Comparison of ENCODE assay signal across 8 cellular contexts in genomic region chr9:137606734-137607138, GRCh38. TPM values are rescaled to one million over a fixed set of nuclear protein-coding genes. Genes with fewer than 3 reads are reported as not detected.
DNase-seq lines count a peak whose midpoint lies in the region; ATAC-seq, FAIRE-seq and TF ChIP-seq lines count a peak whose summit lies in the region.

No MANE protein-coding gene starts in this region.

- H3K27me3 Mint-ChIP-seq in activated naive CD4-positive, alpha-beta T cell treated with anti-CD3 and anti-CD28 coated beads, Interleukin-2, amount 50 U/mL, for 24 hours, result no peaks in the 10 kb centered on the region
- no peaks in the 10 kb centered on the region for H3K27me3 Mint-ChIP-seq in chondrocyte (ENCODE audit: low read depth)

- intact Hi-C loops in aorta (cut with DNase I), result loop anchor here in 1 of 2 donors (10.0 kb wide), 1 partner anchor 52 kb away; the partner anchor contains the start of genes MRPL41 and PNPLA7

- H3K4me1 Mint-ChIP-seq in activated naive CD4-positive, alpha-beta T cell treated with anti-CD3 and anti-CD28 coated beads, Interleukin-2, amount 50 U/mL, for 24 hours, result peaks cover 28% of the 10 kb centered on the region
- H3K4me1 Mint-ChIP-seq in chondrocyte (ENCODE audit: low read depth), result peaks cover 28% of the 10 kb centered on the region

- H3K4me1 ChIP-seq in mononuclear cell (ENCODE audit: insufficient read depth, low read length), result peaks cover 60% of the 10 kb centered on the region
- no peaks in the 10 kb centered on the region for H3K4me1 ChIP-seq in aorta (ENCODE audit: control insufficient read depth in 1 of 2, insufficient read depth in 2 of 2, low read length in 2 of 2)

- no peaks in the 10 kb centered on the region for H3K36me3 ChIP-seq in aorta (ENCODE audit: control insufficient read depth in 1 of 2, insufficient read depth in 2 of 2, low read length in 1 of 2)

- no peak for FAIRE-seq in H54 (lab: Jason Lieb, UNC)

- WGBS in aorta, 2 donors, result 34 to 37% methylated on average over 13 of the region's 13 CpGs

- no peaks in the 10 kb centered on the region for H3K27me3 ChIP-seq in mononuclear cell (ENCODE audit: insufficient read depth, low read length)
- no peaks in the 10 kb centered on the region for H3K27me3 ChIP-seq in aorta (ENCODE audit: control insufficient read depth in 1 of 2, insufficient read depth in 2 of 2, low read length in 1 of 2)

- no peak overlapping the region for H3K27ac ChIP-seq in aorta (ENCODE audit: low read depth in 1 of 2, low read length in 2 of 2)

- TF ChIP-seq POLR2A in H54 (IDR thresholded peaks at IDR 0.05; ENCODE audit: low read depth, low read length), result no peak

- H3K4me3 ChIP-seq in mononuclear cell (ENCODE audit: low read length) (peak overlapping the region; percentile 71), aorta (ENCODE audit: low read length in 2 of 2) (no peak overlapping the region)

- ATAC-seq in aorta (ENCODE audit: low FRiP score), result no peak

- peak overlapping the region; percentile 82 for H3K4me3 Mint-ChIP-seq in activated naive CD4-positive, alpha-beta T cell treated with anti-CD3 and anti-CD28 coated beads, Interleukin-2, amount 50 U/mL, for 24 hours
- H3K4me3 Mint-ChIP-seq in chondrocyte (ENCODE audit: unreplicated experiment), result peak overlapping the region; percentile 66

- no peak for TF ChIP-seq CTCF in chondrocyte (IDR thresholded peaks at IDR 0.05)

- no peaks in the 10 kb centered on the region for H3K9me3 Mint-ChIP-seq in activated naive CD4-positive, alpha-beta T cell treated with anti-CD3 and anti-CD28 coated beads, Interleukin-2, amount 50 U/mL, for 24 hours
- no peaks in the 10 kb centered on the region for H3K9me3 Mint-ChIP-seq in chondrocyte (ENCODE audit: low read depth)

- H3K9me3 ChIP-seq in mononuclear cell (ENCODE audit: low read depth, low read length), result no peaks in the 10 kb centered on the region
- H3K9me3 ChIP-seq in aorta (ENCODE audit: control insufficient read depth, low read length), result no peaks in the 10 kb centered on the region

- no peaks in the 10 kb centered on the region for H3K36me3 Mint-ChIP-seq in activated naive CD4-positive, alpha-beta T cell treated with anti-CD3 and anti-CD28 coated beads, Interleukin-2, amount 50 U/mL, for 24 hours
- H3K36me3 Mint-ChIP-seq in chondrocyte (ENCODE audit: low read depth), result no peaks in the 10 kb centered on the region

- peak overlapping the region; percentile 81 for H3K27ac Mint-ChIP-seq in activated naive CD4-positive, alpha-beta T cell treated with anti-CD3 and anti-CD28 coated beads, Interleukin-2, amount 50 U/mL, for 24 hours
- H3K27ac Mint-ChIP-seq in chondrocyte (ENCODE audit: unreplicated experiment), result no peak overlapping the region

- DNase-seq in activated naive CD4-positive, alpha-beta T cell treated with Interleukin-2 at 50 U/mL for 16 hours, result no peak
- DNase-seq in chondrocyte (ENCODE audit: low spot score), result no peak
- DNase-seq in aorta, result peak; percentile 73 to 80
- DNase-seq in NCI-H69 (lab: John Stamatoyannopoulos, UW), result no peak
- no peak for DNase-seq in NCI-H2081 treated with DMSO at 0.1 percent for 48 hours (lab: John Stamatoyannopoulos, UW)
- no peak for DNase-seq in H54 (ENCODE audit: insufficient read length, low spot score)

RNA-seq across cellular contexts. Expression of gene ARRDC1, which starts 1.2 kb away (rescaled TPM):
- total RNA-seq in chondrocyte (24.5 to 27.3 TPM (median 27.2 TPM) in 3 replicates), mononuclear cell (28.7 TPM), aorta (10 to 100 TPM; 20.6 to 35.6 TPM)
- 10 to 100 TPM; 26.8 to 58.9 TPM for polyA plus RNA-seq in aorta

RNA-seq across cellular contexts. Expression of gene EHMT1, which starts 12.1 kb away (rescaled TPM):
- total RNA-seq in chondrocyte (59.6 to 92.3 TPM (median 61.0 TPM) in 3 replicates), mononuclear cell (56.6 TPM), aorta (10 to 100 TPM; 68.9 to 85.8 TPM)
- 10 to 100 TPM; 14.7 to 33.2 TPM for polyA plus RNA-seq in aorta

RNA-seq across cellular contexts. Expression of gene ZMYND19, which starts 16.4 kb away (rescaled TPM):
- total RNA-seq in chondrocyte (32.5 to 34.8 TPM (median 33.0 TPM) in 3 replicates), mononuclear cell (1.4 TPM), aorta (10 to 100 TPM; 10.3 to 12.8 TPM)
- 10 to 100 TPM in 1 of 2 donors, 1 to 10 TPM in 1; 8.0 to 15.0 TPM for polyA plus RNA-seq in aorta

RNA-seq across cellular contexts. Expression of gene DPH7, which starts 28.0 kb away (rescaled TPM):
- total RNA-seq in chondrocyte, result 25.8 to 33.9 TPM (median 27.9 TPM) in 3 replicates
- total RNA-seq in mononuclear cell, result 17.6 TPM
- 10 to 100 TPM; 24.8 to 35.7 TPM for total RNA-seq in aorta
- polyA plus RNA-seq in aorta, result 10 to 100 TPM in 1 of 2 donors, 1 to 10 TPM in 1; 9.9 to 94.0 TPM

RNA-seq across cellular contexts. Expression of gene MRPL41, which starts 55.1 kb away (rescaled TPM):
- total RNA-seq in chondrocyte, result 50.6 to 55.4 TPM (median 53.5 TPM) in 3 replicates
- total RNA-seq in mononuclear cell, result 15.6 TPM
- 10 to 100 TPM; 25.8 to 43.7 TPM for total RNA-seq in aorta
- polyA plus RNA-seq in aorta, result 10 to 100 TPM; 39.7 to 86.6 TPM

Comparison
In these comparisons a context has a peak if more than half of its experiments do, and no peak if none do; other contexts are left out.
1. DNase-seq: peak in aorta (2 of 2); none in activated naive CD4-positive, alpha-beta T cell treated with Interleukin-2 at 50 U/mL for 16 hours (single experiment), chondrocyte (single experiment), NCI-H69 (single experiment), NCI-H2081 treated with DMSO at 0.1 percent for 48 hours (single experiment) and H54 (single experiment).